8 cellular contexts compared by ENCODE assay signal in genomic region chr11:114180301-114181055, GRCh38.
DNase-seq lines count a peak whose midpoint lies in the region; ATAC-seq and TF ChIP-seq lines count a peak whose summit lies in the region.

No MANE protein-coding gene starts in this region.

- no peaks in the 10 kb centered on the region for H3K9me3 ChIP-seq in Peyer's patch

- peak; percentile 64 for TF ChIP-seq CTCF in 22Rv1 (IDR thresholded peaks at IDR 0.05)
- TF ChIP-seq CTCF in Peyer's patch (IDR thresholded peaks at IDR 0.05), result peak in 5 of 6 experiments; percentile 23 to 81 (median 72)

- ATAC-seq in esophagus mucosa (peak; percentile 43), GM21786 (IDR thresholded peaks at IDR 0.05; ENCODE audit: unreplicated experiment) (no peak), HG03280 (IDR thresholded peaks at IDR 0.05; ENCODE audit: unreplicated experiment) (no peak)

- peak overlapping the region; percentile 98 for H3K27ac ChIP-seq in 22Rv1
- H3K27ac ChIP-seq in Peyer's patch, result peak overlapping the region; percentile 81 to 94 (median 90)

- no peaks in the 10 kb centered on the region for H3K27me3 ChIP-seq in Peyer's patch

- H3K4me1 ChIP-seq in Peyer's patch, result peaks cover 19 to 68% (median 30%) of the 10 kb centered on the region in 4 donors

- TF ChIP-seq POLR2A in Peyer's patch (IDR thresholded peaks at IDR 0.05), result no peak

- H3K36me3 ChIP-seq in Peyer's patch, result no peaks in the 10 kb centered on the region

- H3K4me3 ChIP-seq in Peyer's patch, result peak overlapping the region in 3 of 4 donors; percentile 1 to 35 (median 28)

- DNase-seq in GM03348 (ENCODE audit: low spot score), result peak; percentile 24
- DNase-seq in Peyer's patch, result peak; percentile 63 to 85 (median 75)
- DNase-seq in occipital lobe (lab: John Stamatoyannopoulos, UW), result peak; percentile 18
- DNase-seq in cortex of kidney (lab: John Stamatoyannopoulos, UW), result no peak
